Comparison of ENCODE assay signal across 8 cellular contexts in the genomic region with DNA sequence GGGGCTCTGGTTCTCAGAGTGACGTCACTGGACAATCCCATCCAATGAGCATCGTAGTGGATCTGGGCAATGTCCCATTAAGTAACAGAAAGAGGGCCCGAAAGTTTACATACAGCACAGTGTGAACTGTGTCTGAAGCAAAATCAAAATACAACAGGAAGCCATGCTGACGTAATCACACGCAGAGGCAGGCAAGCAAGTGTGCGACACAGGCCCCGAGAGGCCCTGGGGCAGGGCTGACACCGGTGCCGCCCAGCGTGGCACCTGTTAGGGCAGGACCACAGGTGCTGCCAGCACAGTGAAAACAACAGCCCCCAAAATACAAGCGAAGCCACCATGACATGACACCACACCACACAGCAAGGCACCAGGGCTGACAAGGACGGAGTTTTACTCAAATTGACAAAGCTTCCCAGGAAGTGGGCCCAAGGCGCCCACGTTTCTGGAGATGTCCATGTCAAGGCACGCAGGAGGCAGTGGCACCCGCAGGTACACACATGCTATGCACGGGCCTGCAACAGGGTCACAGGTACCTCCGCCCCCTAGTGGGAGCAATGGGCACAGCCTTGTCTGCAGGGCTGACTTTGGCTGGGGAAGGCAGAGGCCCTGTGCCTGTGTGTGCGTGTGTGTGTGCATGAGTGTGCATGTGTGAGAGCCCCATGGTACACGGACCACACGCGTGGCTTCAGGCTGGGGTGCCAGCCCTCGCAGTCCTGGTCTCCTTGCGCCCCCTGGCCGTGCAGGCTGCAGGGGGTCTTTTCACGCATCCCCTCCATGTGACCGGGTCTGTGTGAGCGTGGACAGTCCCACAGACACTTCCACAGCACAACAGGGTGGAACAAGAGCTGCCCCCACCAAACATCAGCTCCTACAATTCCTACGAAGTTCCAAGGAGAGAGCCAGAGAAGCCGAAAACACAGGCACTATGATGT. TPM values are rescaled to one million over a fixed set of nuclear protein-coding genes. Genes with fewer than 3 reads are reported as not detected.
DNase-seq lines count a peak whose midpoint lies in the region; ATAC-seq and TF ChIP-seq lines count a peak whose summit lies in the region.

No MANE protein-coding gene starts in this region.

- 63% methylated on average over 19 of the region's 30 CpGs for WGBS in suprapubic skin

- peak overlapping the region in 1 of 9 donors; percentile 59 for H3K27ac Mint-ChIP-seq in naive thymus-derived CD4-positive, alpha-beta T cell

- peak; percentile 41 for ATAC-seq in Right ventricle myocardium inferior
- ATAC-seq in HG02610 (IDR thresholded peaks at IDR 0.05; ENCODE audit: unreplicated experiment): peak; percentile 52
- peak; percentile 85 for ATAC-seq in naive thymus-derived CD4-positive, alpha-beta T cell

- peaks cover 0 to 44% (median 0%) of the 10 kb centered on the region in 3 experiments for H3K36me3 ChIP-seq in naive thymus-derived CD4-positive, alpha-beta T cell (ENCODE audit: control insufficient read depth in 2 of 3, insufficient read depth in 3 of 3, low read length in 3 of 3)
- H3K36me3 ChIP-seq in suprapubic skin: peaks cover 36% of the 10 kb centered on the region

- peaks cover 0 to 40% (median 13%) of the 10 kb centered on the region in 5 donors for H3K36me3 Mint-ChIP-seq in naive thymus-derived CD4-positive, alpha-beta T cell

- POLR2A ChIA-PET in naive thymus-derived CD4-positive, alpha-beta T cell (lab: Charles Lee): interaction anchor here (0.6 kb wide), 1 partner anchor 1233 kb away, joined by 3 read pairs; no protein-coding TSS in a partner anchor

- no peak for TF ChIP-seq POLR2A in suprapubic skin (IDR thresholded peaks at IDR 0.05)

- no peak for TF ChIP-seq EP300 in suprapubic skin (IDR thresholded peaks at IDR 0.05)

- DNase-seq in Right ventricle myocardium inferior (ENCODE audit: missing footprints) (peak; percentile 71), cardiac septum (ENCODE audit: low spot score) (no peak), NCI-H1092 treated with DMSO at 0.1 percent for 48 hours (lab: John Stamatoyannopoulos, UW) (peak; percentile 42), ecto neural progenitor cell (ENCODE audit: low spot score) (peak; percentile 84), suprapubic skin (ENCODE audit: low spot score in 2 of 2) (no peak)
- DNase-seq in activated CD4-positive, alpha-beta T cell treated with anti-CD3 and anti-CD28 coated beads for 48 hours: peak; percentile 82
- DNase-seq in naive thymus-derived CD4-positive, alpha-beta T cell: peak in 8 of 9 donors; percentile 40 to 60 (median 53)

- no peaks in the 10 kb centered on the region for H3K27me3 ChIP-seq in naive thymus-derived CD4-positive, alpha-beta T cell (ENCODE audit: control insufficient read depth in 2 of 2, insufficient read depth in 2 of 2, low read length in 2 of 2)
- no peaks in the 10 kb centered on the region for H3K27me3 ChIP-seq in suprapubic skin

- intact Hi-C loops in Right ventricle myocardium inferior (cut with DNase I) (no loop called here), cardiac septum (cut with DNase I) (no loop called here)
- intact Hi-C loops in naive thymus-derived CD4-positive, alpha-beta T cell (cut with micrococcal nuclease): loop anchor here (1.0 to 2.0 kb wide), 2 partner anchors 19 to 57 kb away; partner anchors contain the start of gene QSOX2 (in 2 of the 2)

- peak; percentile 73 to 90 for TF ChIP-seq CTCF in suprapubic skin (IDR thresholded peaks at IDR 0.05)

- no peak overlapping the region for H3K4me3 ChIP-seq in naive thymus-derived CD4-positive, alpha-beta T cell (ENCODE audit: low read length)
- H3K4me3 ChIP-seq in suprapubic skin: no peak overlapping the region

- no peak overlapping the region for H3K4me3 Mint-ChIP-seq in naive thymus-derived CD4-positive, alpha-beta T cell

- no peaks in the 10 kb centered on the region for H3K9me3 ChIP-seq in naive thymus-derived CD4-positive, alpha-beta T cell (ENCODE audit: control insufficient read depth in 2 of 3, low read length in 3 of 3)
- H3K9me3 ChIP-seq in suprapubic skin: no peaks in the 10 kb centered on the region

- no peaks in the 10 kb centered on the region for H3K9me3 Mint-ChIP-seq in naive thymus-derived CD4-positive, alpha-beta T cell

- CTCF ChIA-PET in naive thymus-derived CD4-positive, alpha-beta T cell (lab: Charles Lee): interaction anchor here (0.6 to 1.1 kb wide), 3 partner anchors 41 to 1220 kb away, joined by 3 read pairs; no protein-coding TSS in a partner anchor

- H3K27me3 Mint-ChIP-seq in naive thymus-derived CD4-positive, alpha-beta T cell: no peaks in the 10 kb centered on the region

- no peaks in the 10 kb centered on the region for H3K4me1 ChIP-seq in naive thymus-derived CD4-positive, alpha-beta T cell (ENCODE audit: control insufficient read depth in 2 of 2, insufficient read depth in 2 of 2, low read length in 2 of 2)
- H3K4me1 ChIP-seq in suprapubic skin: peaks cover 21% of the 10 kb centered on the region

- H3K4me1 Mint-ChIP-seq in naive thymus-derived CD4-positive, alpha-beta T cell: peaks cover 5 to 30% (median 19%) of the 10 kb centered on the region in 7 donors

- no peak overlapping the region for H3K27ac ChIP-seq in naive thymus-derived CD4-positive, alpha-beta T cell (ENCODE audit: low read depth, low read length)
- H3K27ac ChIP-seq in suprapubic skin: peak overlapping the region; percentile 40

RNA-seq across cellular contexts. Expression of gene QSOX2, which starts 19.6 kb away (rescaled TPM):
- total RNA-seq in Right ventricle myocardium inferior (8.3 TPM), cardiac septum (7.2 TPM), suprapubic skin (10 to 100 TPM; 10.2 to 15.8 (median 12.1) TPM)
- 10 to 100 TPM; 11.5 to 15.9 (median 12.0) TPM for total RNA-seq in naive thymus-derived CD4-positive, alpha-beta T cell
- under 1 TPM; 0.26 to 0.52 TPM for polyA plus RNA-seq in naive thymus-derived CD4-positive, alpha-beta T cell

RNA-seq across cellular contexts. Expression of gene LHX3, which starts 21.1 kb away (rescaled TPM):
- total RNA-seq in Right ventricle myocardium inferior (not detected), cardiac septum (not detected), suprapubic skin (under 1 TPM in 2 of 4 donors, not detected in 2; 0.26 TPM)
- under 1 TPM in 2 of 5 experiments, not detected in 3; 0.15 to 0.21 TPM for total RNA-seq in naive thymus-derived CD4-positive, alpha-beta T cell
- not detected for polyA plus RNA-seq in naive thymus-derived CD4-positive, alpha-beta T cell

Comparison
In these comparisons a context has a peak if more than half of its experiments do, and no peak if none do; other contexts are left out.
1. DNase-seq: peak in Right ventricle myocardium inferior (single experiment), NCI-H1092 treated with DMSO at 0.1 percent for 48 hours (single experiment), activated CD4-positive, alpha-beta T cell treated with anti-CD3 and anti-CD28 coated beads for 48 hours (single experiment), ecto neural progenitor cell (single experiment) and naive thymus-derived CD4-positive, alpha-beta T cell (8 of 9); none in cardiac septum (single experiment) and suprapubic skin (0 of 2).
2. intact Hi-C loops: an anchor here in naive thymus-derived CD4-positive, alpha-beta T cell (1.0 to 2.0 kb wide); none called in Right ventricle myocardium inferior and cardiac septum.
3. Peak in every context shown above with its lines, with median percentiles within 50 percentile points of each other: ATAC-seq.